Comparison of ENCODE assay signal across 28 cellular contexts in the genomic region with DNA sequence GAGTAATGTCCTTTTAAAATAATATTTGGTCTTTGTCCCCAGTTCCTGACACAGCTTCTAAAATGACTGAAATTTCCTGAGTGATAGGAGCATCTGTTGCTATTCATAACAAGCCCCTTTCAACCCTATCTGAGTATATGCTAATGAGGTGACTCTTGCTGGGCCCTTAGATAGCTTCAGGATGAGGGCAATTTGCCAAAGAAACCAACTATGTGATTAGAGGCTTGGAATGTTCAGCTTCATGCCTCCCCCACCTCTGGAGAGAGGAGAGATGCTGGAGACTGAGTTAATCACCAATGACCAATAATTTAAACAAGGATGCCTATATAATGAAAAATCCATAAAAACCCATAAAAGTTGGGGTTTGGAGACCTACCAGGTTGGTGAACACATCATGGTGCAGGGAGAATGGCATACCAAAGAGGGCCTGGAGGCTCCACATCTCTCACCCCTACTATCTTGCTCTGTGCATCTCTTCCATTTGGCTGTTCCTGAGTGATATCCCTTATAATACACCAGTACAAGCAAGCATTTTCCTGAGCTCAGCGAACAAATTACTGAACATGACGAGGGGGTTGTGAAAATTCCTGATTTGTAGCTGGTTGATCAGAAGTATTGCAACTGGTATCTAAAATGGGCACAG.
A peak's percentile ranks its signal among the peaks of the same experiment; 100 is the strongest.
DNase-seq lines count a peak whose midpoint lies in the region; ATAC-seq and TF ChIP-seq lines count a peak whose summit lies in the region.
"Had no signal": no experiment of that assay in that cellular context is flagged by ENCODE, and none has a peak within 500 bp of the region (broad histone marks: within the 10 kb centered on the region; RNA-seq: fewer than 3 reads in every experiment).

No MANE protein-coding gene starts in this region.

- no peak for TF ChIP-seq POLR2A in erythroblast (IDR thresholded peaks at IDR 0.05; ENCODE audit: low read length)

- H3K4me1 ChIP-seq in SJCRH30 (peaks cover 11% of the 10 kb centered on the region), osteoblast (ENCODE audit: insufficient read depth, low read length) (no peaks in the 10 kb centered on the region)
- H3K4me1 ChIP-seq: BLaER1, tibial artery had no signal

- no peaks in the 10 kb centered on the region for H4K20me1 ChIP-seq in osteoblast (ENCODE audit: insufficient read depth, low read length)
- H4K20me1 ChIP-seq: BLaER1 had no signal

- H2AFZ ChIP-seq in osteoblast (ENCODE audit: low read length): no peak overlapping the region

- DNase-seq in DMS 273 (lab: John Stamatoyannopoulos, UW; ENCODE audit: unreplicated experiment): peak; percentile 23
- DNase-seq in DMS 273 treated with DMSO at 0.1 percent for 48 hours (lab: John Stamatoyannopoulos, UW): no peak
- peak; percentile 34 to 73 for DNase-seq in SJCRH30
- peak; percentile 28 to 39 for DNase-seq in erythroblast (lab: John Stamatoyannopoulos, UW)
- peak; percentile 32 for DNase-seq in non-pigmented ciliary epithelial cell (ENCODE audit: low read depth)
- DNase-seq in osteoblast (ENCODE audit: insufficient read length, low spot score, missing footprints): no peak
- DNase-seq in HCEC 1CT: no peak
- DNase-seq: activated CD4-positive, alpha-beta T cell treated with anti-CD3 and anti-CD28 coated beads, Interleukin-2, amount 10 ng/mL, durations not matched to agents 7 days and 5 days; activated CD8-positive, alpha-beta memory T cell treated with anti-CD3 and anti-CD28 coated beads, Interleukin-2, amount 50 U/mL, for 4 hours; activated gamma-delta T cell; amygdala; endodermal cell; GOT3; hippocampal formation; left colon; mucosa of descending colon; MV-4-11; NCI-H2029; NCI-H526; stimulated activated naive CD4-positive, alpha-beta T cell; tibial artery had no signal

- TF ChIP-seq CTCF in osteoblast (IDR thresholded peaks at IDR 0.05; ENCODE audit: extremely low read depth, low read depth, low read length): no peak

- H3K27me3 ChIP-seq in SJCRH30: no peaks in the 10 kb centered on the region
- H3K27me3 ChIP-seq in osteoblast (ENCODE audit: insufficient read depth, low read length): no peaks in the 10 kb centered on the region
- H3K27me3 ChIP-seq: BLaER1, neutrophil, right atrium auricular region, tibial artery had no signal

- no peak overlapping the region for H3K4me2 ChIP-seq in osteoblast (ENCODE audit: insufficient read depth, low read length)
- H3K4me2 ChIP-seq: BLaER1 had no signal

- H3K4me3 ChIP-seq in SJCRH30 (no peak overlapping the region), osteoblast (ENCODE audit: insufficient read depth, low read length) (no peak overlapping the region)
- H3K4me3 ChIP-seq: BLaER1, mucosa of descending colon, right atrium auricular region, SK-N-MC, tibial artery had no signal

- peak overlapping the region; percentile 76 for H3K27ac ChIP-seq in SJCRH30
- no peak overlapping the region for H3K27ac ChIP-seq in osteoblast (ENCODE audit: low read depth, low read length)
- H3K27ac ChIP-seq: 22Rv1, BLaER1, neutrophil, right atrium auricular region, SK-N-MC, tibial artery had no signal

- no peaks in the 10 kb centered on the region for H3K79me2 ChIP-seq in osteoblast (ENCODE audit: insufficient read depth, low read length)

- no peak for ATAC-seq in GM21423 (IDR thresholded peaks at IDR 0.05; ENCODE audit: unreplicated experiment)
- ATAC-seq: left colon, mucosa of descending colon, Panc1 had no signal

- H3K9me3 ChIP-seq in SJCRH30 (replicated peaks) (no peaks in the 10 kb centered on the region), osteoblast (ENCODE audit: low read depth, low read length) (no peaks in the 10 kb centered on the region)
- H3K9me3 ChIP-seq: BLaER1, mucosa of descending colon, neutrophil, right atrium auricular region, tibial artery had no signal

- H3K36me3 ChIP-seq in SJCRH30 (no peaks in the 10 kb centered on the region), osteoblast (ENCODE audit: insufficient read depth, low read length) (no peaks in the 10 kb centered on the region)
- H3K36me3 ChIP-seq: BLaER1, neutrophil, right atrium auricular region, tibial artery had no signal

Comparison
In these comparisons a context has a peak if more than half of its experiments do, and no peak if none do; other contexts are left out.
1. DNase-seq: peak in DMS 273 (single experiment), SJCRH30 (2 of 2), erythroblast (2 of 2) and non-pigmented ciliary epithelial cell (single experiment); none in DMS 273 treated with DMSO at 0.1 percent for 48 hours (single experiment), osteoblast (single experiment) and HCEC 1CT (single experiment).